In the genomic region with DNA sequence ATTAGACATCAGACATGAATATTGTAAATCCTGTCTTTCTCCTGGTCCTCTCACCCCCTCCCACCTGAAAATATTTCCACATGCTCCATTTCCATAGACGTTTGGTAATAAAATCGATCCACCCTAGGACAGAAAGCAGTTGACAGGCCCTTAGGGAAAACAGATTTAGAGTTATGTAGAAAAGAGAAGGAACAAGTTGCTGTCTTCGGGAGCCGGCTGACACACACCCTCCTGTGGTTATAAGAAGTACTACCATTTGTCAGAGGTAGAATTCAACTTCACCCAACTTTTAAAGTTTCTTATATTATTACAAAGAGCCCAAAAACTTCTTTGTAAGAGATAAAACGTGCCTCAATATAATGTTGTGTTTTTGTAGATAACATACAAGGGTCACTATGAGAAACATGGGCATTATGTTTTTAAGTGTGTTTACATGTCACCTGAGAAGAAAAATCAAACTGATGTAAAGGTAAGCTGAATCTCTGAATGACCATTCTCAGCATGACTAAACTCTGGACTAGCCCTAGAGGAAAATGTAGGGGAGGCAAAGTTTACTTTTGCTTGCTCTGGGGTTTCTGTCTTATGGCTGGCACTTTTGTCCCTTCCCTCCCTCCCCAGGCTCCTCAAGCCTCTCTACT, we compare ENCODE assay signal across 8 cellular contexts. TPM values are rescaled to one million over a fixed set of nuclear protein-coding genes. Genes with fewer than 3 reads are reported as not detected.
DNase-seq lines count a peak whose midpoint lies in the region; ATAC-seq and TF ChIP-seq lines count a peak whose summit lies in the region.

No MANE protein-coding gene starts in this region.

- no peaks in the 10 kb centered on the region for H3K9me3 ChIP-seq in SK-N-MC (ENCODE audit: low read depth, low read length)
- no peaks in the 10 kb centered on the region for H3K9me3 ChIP-seq in ovary

- no peak overlapping the region for H3K27ac ChIP-seq in SK-N-MC
- H3K27ac ChIP-seq in ovary = no peak overlapping the region

- H3K4me3 ChIP-seq in SK-N-MC = 0 out of 2 replicates have a peak overlapping the region, but pooled peaks have one; percentile 25
- no peak overlapping the region for H3K4me3 ChIP-seq in fibroblast of pulmonary artery (replicated peaks; ENCODE audit: low read depth, low read length)
- no peak overlapping the region for H3K4me3 ChIP-seq in ovary

- no peaks in the 10 kb centered on the region for H3K27me3 ChIP-seq in ovary

- H3K4me3 Mint-ChIP-seq in stimulated activated memory B cell treated with anti-CD40 and anti-IgM and Interleukin-4, amounts not matched to agents 10 μg/mL and 1 μg/mL and 100 μg/mL, for 72 hours = no peak overlapping the region

- H3K9me3 Mint-ChIP-seq in stimulated activated memory B cell treated with anti-CD40 and anti-IgM and Interleukin-4, amounts not matched to agents 10 μg/mL and 1 μg/mL and 100 μg/mL, for 72 hours = no peaks in the 10 kb centered on the region

- H3K27me3 Mint-ChIP-seq in stimulated activated memory B cell treated with anti-CD40 and anti-IgM and Interleukin-4, amounts not matched to agents 10 μg/mL and 1 μg/mL and 100 μg/mL, for 72 hours = peaks cover 23% of the 10 kb centered on the region

- peak; percentile 70 for ATAC-seq in HG03095 (IDR thresholded peaks at IDR 0.05; ENCODE audit: unreplicated experiment)
- no peak for ATAC-seq in stimulated activated memory B cell treated with anti-CD40 and anti-IgM and Interleukin-4, amounts not matched to agents 10 μg/mL and 1 μg/mL and 100 μg/mL, for 72 hours

- DNase-seq in stimulated activated CD4-positive, alpha-beta T cell treated with anti-CD3 and anti-CD28 coated beads, Interleukin-15, amount 100 ng/mL, for 24 hours = peak; percentile 6
- DNase-seq in stimulated activated CD4-positive, alpha-beta T cell treated with anti-CD3 and anti-CD28 coated beads, Interleukin-2, amount 100 ng/mL, for 24 hours = no peak
- DNase-seq in SK-N-MC (ENCODE audit: low read depth, low spot score) (peak; percentile 24), fibroblast of pulmonary artery (ENCODE audit: low read depth) (peak; percentile 68), ovary (peak in 1 of 5 donors; percentile 25), NCI-H2227 treated with DMSO at 0.1 percent for 48 hours (lab: John Stamatoyannopoulos, UW) (no peak)

- intact Hi-C loops in ovary (cut with DNase I) = loop anchor here in 2 of 4 donors (2.0 to 5.0 kb wide), 2 partner anchors 161 to 467 kb away; no protein-coding TSS in a partner anchor

- no peaks in the 10 kb centered on the region for H3K4me1 Mint-ChIP-seq in stimulated activated memory B cell treated with anti-CD40 and anti-IgM and Interleukin-4, amounts not matched to agents 10 μg/mL and 1 μg/mL and 100 μg/mL, for 72 hours

- H3K4me1 ChIP-seq in ovary (ENCODE audit: insufficient read depth) = no peaks in the 10 kb centered on the region

- TF ChIP-seq CTCF in fibroblast of pulmonary artery (IDR thresholded peaks at IDR 0.05; ENCODE audit: low read length, missing control alignments) (peak; percentile 74), ovary (IDR thresholded peaks at IDR 0.05) (peak; percentile 38 to 59 (median 54))

- 0 to 1% (median 0%) methylated on average over 5 of the region's 5 CpGs for WGBS in ovary, 3 donors

- H3K36me3 ChIP-seq in SK-N-MC (ENCODE audit: insufficient read depth, low read length) = no peaks in the 10 kb centered on the region
- H3K36me3 ChIP-seq in ovary = no peaks in the 10 kb centered on the region

- H3K36me3 Mint-ChIP-seq in stimulated activated memory B cell treated with anti-CD40 and anti-IgM and Interleukin-4, amounts not matched to agents 10 μg/mL and 1 μg/mL and 100 μg/mL, for 72 hours = no peaks in the 10 kb centered on the region

- no peak for TF ChIP-seq POLR2A in ovary (IDR thresholded peaks at IDR 0.05)

- TF ChIP-seq EP300 in ovary (IDR thresholded peaks at IDR 0.05) = no peak

- H3K9ac ChIP-seq in SK-N-MC (ENCODE audit: insufficient read length) = no peak overlapping the region

- H3K27ac Mint-ChIP-seq in stimulated activated memory B cell treated with anti-CD40 and anti-IgM and Interleukin-4, amounts not matched to agents 10 μg/mL and 1 μg/mL and 100 μg/mL, for 72 hours = no peak overlapping the region

RNA-seq across cellular contexts. Expression of gene MEPE, which starts 6.7 kb away (rescaled TPM):
- under 1 TPM in 1 of 7 donors, not detected in 6; 0.11 TPM for total RNA-seq in ovary
- polyA plus RNA-seq in ovary = not detected

RNA-seq across cellular contexts. Expression of gene IBSP, which starts 40.1 kb away (rescaled TPM):
- total RNA-seq in ovary = not detected
- not detected for polyA plus RNA-seq in ovary

Comparison
In these comparisons a context has a peak if more than half of its experiments do, and no peak if none do; other contexts are left out.
1. DNase-seq: peak in stimulated activated CD4-positive, alpha-beta T cell treated with anti-CD3 and anti-CD28 coated beads, Interleukin-15, amount 100 ng/mL, for 24 hours (single experiment), SK-N-MC (single experiment) and fibroblast of pulmonary artery (single experiment); none in stimulated activated CD4-positive, alpha-beta T cell treated with anti-CD3 and anti-CD28 coated beads, Interleukin-2, amount 100 ng/mL, for 24 hours (0 of 2) and NCI-H2227 treated with DMSO at 0.1 percent for 48 hours (single experiment).